12 cellular contexts compared by ENCODE assay signal in the genomic region with DNA sequence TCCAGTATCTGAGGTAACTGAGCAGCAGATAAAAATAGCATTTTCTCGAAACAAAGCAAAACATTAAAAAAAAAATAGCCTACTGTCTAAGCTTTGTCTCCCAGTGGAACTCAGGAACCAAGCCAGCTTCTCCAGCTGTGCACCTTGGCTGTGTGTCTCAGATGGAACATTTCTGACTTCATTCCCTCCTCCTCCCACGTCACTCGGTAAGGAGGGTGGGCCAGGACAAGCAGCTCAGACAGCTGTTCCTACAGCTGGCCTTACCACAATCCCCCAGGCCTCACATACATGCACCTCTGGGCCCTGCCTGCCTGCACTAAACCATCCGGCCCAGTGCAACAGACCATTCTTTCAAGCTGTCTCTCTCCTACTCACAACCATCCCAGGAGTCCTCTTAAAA.
DNase-seq lines count a peak whose midpoint lies in the region; ATAC-seq and TF ChIP-seq lines count a peak whose summit lies in the region.
"Had no signal": no experiment of that assay in that cellular context is flagged by ENCODE, and none has a peak within 500 bp of the region (broad histone marks: within the 10 kb centered on the region; RNA-seq: fewer than 3 reads in every experiment).

No MANE protein-coding gene starts in this region.

- in situ Hi-C loops in gastrocnemius medialis (cut with MboI; ENCODE audit: low sequenced_read_pairs in 4 of 4): no loop called here

- H3K27me3 ChIP-seq in colonic mucosa (no peaks in the 10 kb centered on the region), left lung (no peaks in the 10 kb centered on the region), gastrocnemius medialis (no peaks in the 10 kb centered on the region)

- H3K36me3 ChIP-seq in colonic mucosa: no peaks in the 10 kb centered on the region
- no peaks in the 10 kb centered on the region for H3K36me3 ChIP-seq in left lung
- no peaks in the 10 kb centered on the region for H3K36me3 ChIP-seq in gastrocnemius medialis

- H3K4me1 ChIP-seq in colonic mucosa: no peaks in the 10 kb centered on the region
- no peaks in the 10 kb centered on the region for H3K4me1 ChIP-seq in left lung
- H3K4me1 ChIP-seq in gastrocnemius medialis: peaks cover 0 to 8% of the 10 kb centered on the region in 2 donors

- no peak overlapping the region for H3K9ac ChIP-seq in colonic mucosa (ENCODE audit: low read depth in 2 of 2, low read length in 2 of 2)

- no peak for TF ChIP-seq POLR2A in gastrocnemius medialis (IDR thresholded peaks at IDR 0.05)

- DNase-seq in H4 (ENCODE audit: low spot score) (peak; percentile 49), colonic mucosa (peak; percentile 57), left lung (peak in 1 of 2 donors; percentile 46), gastrocnemius medialis (peak; percentile 68 to 81), kidney tubule cell (ENCODE audit: low spot score) (no peak), Kasumi-1 (lab: John Stamatoyannopoulos, UW) (no peak), iPS-NIHi11 (ENCODE audit: low spot score) (no peak)
- DNase-seq: activated T-cell treated with anti-CD3 and anti-CD28 coated beads, Interleukin-2, amount 50 U/mL, for 48 hours; GF-D8; NCI-H187 treated with DMSO at 0.1 percent for 48 hours had no signal

- ATAC-seq in left lung: peak; percentile 73
- ATAC-seq in gastrocnemius medialis: peak; percentile 85 to 88
- no peak for ATAC-seq in SK-N-SH treated with all-trans-retinoic acid at 6 μM for 48 hours
- ATAC-seq: HepG2 had no signal

- H3K27ac ChIP-seq in colonic mucosa (peak overlapping the region; percentile 53), left lung (peak overlapping the region in 1 of 2 donors; percentile 13), gastrocnemius medialis (peak overlapping the region in 1 of 4 donors; percentile 30)

- intact Hi-C loops in colonic mucosa (cut with DNase I) (no loop called here), left lung (cut with DNase I) (no loop called here), gastrocnemius medialis (cut with DNase I; ENCODE audit: low total_unique reads) (no loop called here)

- no peak for TF ChIP-seq CTCF in colonic mucosa (IDR thresholded peaks at IDR 0.05)
- no peak for TF ChIP-seq CTCF in left lung (IDR thresholded peaks at IDR 0.05)
- TF ChIP-seq CTCF in gastrocnemius medialis (IDR thresholded peaks at IDR 0.05 in 4 of 5, conservative IDR thresholded peaks at IDR 0.05 in 1 of 5): no peak

- H3K4me3 ChIP-seq in colonic mucosa (no peak overlapping the region), left lung (no peak overlapping the region), gastrocnemius medialis (no peak overlapping the region)

- H3K9me3 ChIP-seq in colonic mucosa (no peaks in the 10 kb centered on the region), left lung (peaks cover 0 to 10% of the 10 kb centered on the region in 2 donors), gastrocnemius medialis (no peaks in the 10 kb centered on the region)

TF ChIP-seq in SK-N-SH treated with all-trans-retinoic acid at 6 μM for 48 hours, 23 proteins besides CTCF, POLR2A, EP300 and RAD21:
- TF ChIP-seq ZNF70 (CRISPR knock-in tag; IDR thresholded peaks at IDR 0.05): no peak
- no peak for TF ChIP-seq GLIS3 (CRISPR knock-in tag; IDR thresholded peaks at IDR 0.05)
- TF ChIP-seq, protein P1, sequence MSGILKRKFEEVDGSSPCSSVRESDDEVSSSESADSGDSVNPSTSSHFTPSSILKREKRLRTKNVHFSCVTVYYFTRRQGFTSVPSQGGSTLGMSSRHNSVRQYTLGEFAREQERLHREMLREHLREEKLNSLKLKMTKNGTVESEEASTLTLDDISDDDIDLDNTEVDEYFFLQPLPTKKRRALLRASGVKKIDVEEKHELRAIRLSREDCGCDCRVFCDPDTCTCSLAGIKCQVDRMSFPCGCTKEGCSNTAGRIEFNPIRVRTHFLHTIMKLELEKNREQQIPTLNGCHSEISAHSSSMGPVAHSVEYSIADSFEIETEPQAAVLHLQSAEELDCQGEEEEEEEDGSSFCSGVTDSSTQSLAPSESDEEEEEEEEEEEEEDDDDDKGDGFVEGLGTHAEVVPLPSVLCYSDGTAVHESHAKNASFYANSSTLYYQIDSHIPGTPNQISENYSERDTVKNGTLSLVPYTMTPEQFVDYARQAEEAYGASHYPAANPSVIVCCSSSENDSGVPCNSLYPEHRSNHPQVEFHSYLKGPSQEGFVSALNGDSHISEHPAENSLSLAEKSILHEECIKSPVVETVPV (CRISPR knock-in tag; IDR thresholded peaks at IDR 0.05): no peak
- no peak for TF ChIP-seq ZNF8 (CRISPR knock-in tag; IDR thresholded peaks at IDR 0.05)
- no peak for TF ChIP-seq SNAI2 (CRISPR knock-in tag; IDR thresholded peaks at IDR 0.05)
- no peak for TF ChIP-seq ESRRG (CRISPR knock-in tag; IDR thresholded peaks at IDR 0.05)
- TF ChIP-seq BACH2 (CRISPR knock-in tag; IDR thresholded peaks at IDR 0.05; ENCODE audit: borderline replicate concordance): no peak
- no peak for TF ChIP-seq ZFP30 (CRISPR knock-in tag; IDR thresholded peaks at IDR 0.05)
- TF ChIP-seq ZC3H10 (CRISPR knock-in tag; IDR thresholded peaks at IDR 0.05): no peak
- no peak for TF ChIP-seq ZNF565 (CRISPR knock-in tag; conservative IDR thresholded peaks at IDR 0.05; ENCODE audit: low read depth)
TF ChIP-seq in SK-N-SH treated with all-trans-retinoic acid at 6 μM for 48 hours: peak in this region for 0.

Comparison
In these comparisons a context has a peak if more than half of its experiments do, and no peak if none do; other contexts are left out.
1. DNase-seq: peak in H4 (single experiment), colonic mucosa (single experiment) and gastrocnemius medialis (2 of 2); none in kidney tubule cell (single experiment), Kasumi-1 (0 of 2) and iPS-NIHi11 (single experiment).